In genomic region chrX:24225265-24225664, GRCh38 we compare ENCODE assay signal across 32 cellular contexts.
"Had no signal": no experiment of that assay in that cellular context is flagged by ENCODE, and none has a peak within 500 bp of the region (broad histone marks: within the 10 kb centered on the region; RNA-seq: fewer than 3 reads in every experiment).

No MANE protein-coding gene starts in this region.

- DNase-seq: activated B cell treated with CpG ODN at 0.5 μM for 24 hours; activated CD4-positive, alpha-beta memory T cell treated with anti-CD3 and anti-CD28 coated beads for 36 hours; activated CD4-positive, alpha-beta T cell treated with anti-CD3 and anti-CD28 coated beads for 4 hours; activated CD4-positive, alpha-beta T cell treated with anti-CD3 and anti-CD28 coated beads, Interleukin-2, amount 10 ng/mL, durations not matched to agents 24 days and 14 days; activated CD4-positive, alpha-beta T cell treated with anti-CD3 and anti-CD28 coated beads, Interleukin-2, amount 50 U/mL, for 1 hour; activated CD4-positive, alpha-beta T cell treated with anti-CD3 and anti-CD28 coated beads, Interleukin-2, amount 50 U/mL, for 4 hours; activated CD4-positive, CD25-positive, alpha-beta regulatory T cell treated with anti-CD3 and anti-CD28 coated beads, Interleukin-2, amount 50 U/mL, for 72 hours; activated CD8-positive, alpha-beta memory T cell treated with anti-CD3 and anti-CD28 coated beads, Interleukin-2, amount 50 U/mL, for 4 hours; activated CD8-positive, alpha-beta T cell treated with anti-CD3 and anti-CD28 coated beads for 36 hours; activated effector memory CD4-positive, alpha-beta T cell treated with anti-CD3 and anti-CD28 coated beads, Interleukin-2, amount 50 U/mL, for 16 hours; activated gamma-delta T cell treated with Interleukin-2 at 50 U/mL for 16 hours; activated naive CD4-positive, alpha-beta T cell; activated naive CD4-positive, alpha-beta T cell treated with anti-CD3 and anti-CD28 coated beads for 36 hours; activated naive CD4-positive, alpha-beta T cell treated with anti-CD3 and anti-CD28 coated beads, Interleukin-2, amount 50 U/mL, for 16 hours; activated naive CD8-positive, alpha-beta T cell treated with anti-CD3 and anti-CD28 coated beads for 36 hours; activated T-cell treated with anti-CD3 and anti-CD28 coated beads for 4 hours; activated T-cell treated with anti-CD3 and anti-CD28 coated beads, Interleukin-2, amount 50 U/mL, for 1 hour; activated T-cell treated with anti-CD3 and anti-CD28 coated beads, Interleukin-2, amount 50 U/mL, for 4 hours; activated T-cell treated with anti-CD3 and anti-CD28 coated beads, Interleukin-2, amount 50 U/mL, for 72 hours; adrenal gland; amniotic stem cell; aorta; body of pancreas; brain microvascular endothelial cell; central memory CD4-positive, alpha-beta T cell; T-helper 2 cell; T-helper 9 cell had no signal

- H3K4me3 ChIP-seq: adrenal gland, body of pancreas, breast epithelium had no signal

- H3K27me3 ChIP-seq: adrenal gland, body of pancreas, brain microvascular endothelial cell, breast epithelium had no signal

- H3K9me3 ChIP-seq: adrenal gland, body of pancreas had no signal

- H3K36me3 ChIP-seq: adrenal gland, brain microvascular endothelial cell, breast epithelium had no signal

- H3K27ac ChIP-seq: adrenal gland, body of pancreas, brain microvascular endothelial cell, breast epithelium, VCaP had no signal

- ATAC-seq: activated CD8-positive, alpha-beta T cell treated with anti-CD3 and anti-CD28 coated beads for 36 hours; activated naive CD4-positive, alpha-beta T cell treated with anti-CD3 and anti-CD28 coated beads, Interleukin-2, amount 50 U/mL, for 72 hours; activated T-cell treated with anti-CD3 and anti-CD28 coated beads, Interleukin-2, amount 50 U/mL, for 4 hours; activated T-cell treated with anti-CD3 and anti-CD28 coated beads, Interleukin-2, amount 50 U/mL, for 72 hours; activated T-helper 17 cell treated with anti-CD3 and anti-CD28 coated beads, Interleukin-2, amount 50 U/mL, for 72 hours; body of pancreas had no signal

- H3K4me1 ChIP-seq: adrenal gland, breast epithelium had no signal

- FAIRE-seq: TTC549 had no signal
